Comparison of ENCODE assay signal across 8 cellular contexts in genomic region chr1:111507411-111508201, GRCh38. TPM values are rescaled to one million over a fixed set of nuclear protein-coding genes. Genes with fewer than 3 reads are reported as not detected.
A peak's percentile ranks its signal among the peaks of the same experiment; 100 is the strongest.
DNase-seq lines count a peak whose midpoint lies in the region; ATAC-seq, FAIRE-seq and TF ChIP-seq lines count a peak whose summit lies in the region.

No MANE protein-coding gene starts in this region.

- TF ChIP-seq POLR2A in Peyer's patch (IDR thresholded peaks at IDR 0.05), result no peak

- H3K27me3 ChIP-seq in Peyer's patch, result no peaks in the 10 kb centered on the region
- H3K27me3 ChIP-seq in pancreas, result no peaks in the 10 kb centered on the region

- no peaks in the 10 kb centered on the region for H3K9me3 ChIP-seq in Peyer's patch
- no peaks in the 10 kb centered on the region for H3K9me3 ChIP-seq in pancreas

- H3K4me3 ChIP-seq in Peyer's patch, result peak overlapping the region; percentile 28 to 48 (median 38)
- H3K4me3 ChIP-seq in pancreas, result peak overlapping the region in 2 of 4 donors; percentile 19 to 36

- FAIRE-seq in pancreas (lab: Jason Lieb, UNC), result no peak

- DNase-seq in AG08395 (ENCODE audit: low spot score), result peak; percentile 63
- DNase-seq in Peyer's patch, result peak; percentile 80 to 93 (median 86)
- DNase-seq in activated effector memory CD4-positive, alpha-beta T cell treated with Interleukin-2 at 50 U/mL for 16 hours, result peak; percentile 67
- peak in 39 of 42 donors; percentile 24 to 77 (median 59) for DNase-seq in head of caudate nucleus
- peak in 4 of 6 donors; percentile 59 to 79 (median 73) for DNase-seq in pancreas
- peak; percentile 76 for DNase-seq in ureter (ENCODE audit: low spot score)

- H3K36me3 ChIP-seq in Peyer's patch, result no peaks in the 10 kb centered on the region
- no peaks in the 10 kb centered on the region for H3K36me3 ChIP-seq in pancreas

- 35 to 42% methylated on average over 14 to 15 of the region's 15 CpGs for WGBS in pancreas, 2 donors

- ATAC-seq in GM19035 (IDR thresholded peaks at IDR 0.05; ENCODE audit: unreplicated experiment) (peak; percentile 59), HG03175 (IDR thresholded peaks at IDR 0.05; ENCODE audit: unreplicated experiment) (peak; percentile 66), pancreas (peak; percentile 71 to 78 (median 74))

- H3K4me1 ChIP-seq in Peyer's patch (peaks cover 6 to 36% (median 31%) of the 10 kb centered on the region in 4 donors), pancreas (peaks cover 0 to 17% (median 0%) of the 10 kb centered on the region in 3 donors)

- intact Hi-C loops in head of caudate nucleus (cut with DNase I) (loop anchor here (2.0 to 10.0 kb wide), 2 partner anchors 147 to 247 kb away; partner anchors contain the start of gene DDX20), pancreas (cut with DNase I) (loop anchor here in 1 of 3 donors (10.0 kb wide), 1 partner anchor 257 kb away; no protein-coding TSS in a partner anchor)

- H3K27ac ChIP-seq in Peyer's patch (peak overlapping the region; percentile 95 to 97 (median 96)), pancreas (peak overlapping the region; percentile 54 to 92 (median 74))

- peak in 2 of 6 experiments; percentile 6 to 13 for TF ChIP-seq CTCF in Peyer's patch (IDR thresholded peaks at IDR 0.05)
- TF ChIP-seq CTCF in pancreas (IDR thresholded peaks at IDR 0.05), result no peak

RNA-seq across cellular contexts. Expression of gene ADORA3, which starts 4.2 kb away (rescaled TPM):
- 10 to 100 TPM in 1 of 4 donors, 1 to 10 TPM in 2, not detected in 1; 2.3 to 14.9 (median 4.7) TPM for total RNA-seq in Peyer's patch
- 1 to 10 TPM in 3 of 6 donors, under 1 TPM in 3; 0.32 to 7.3 (median 1.1) TPM for total RNA-seq in pancreas
- polyA plus RNA-seq in pancreas, result 1 to 10 TPM; 1.1 to 1.2 TPM
- total RNA-seq in ureter, result 5.8 TPM

RNA-seq across cellular contexts. Expression of gene TMIGD3, which starts 4.2 kb away (rescaled TPM):
- total RNA-seq in Peyer's patch (10 to 100 TPM in 1 of 4 donors, 1 to 10 TPM in 2, not detected in 1; 2.1 to 27.2 (median 6.4) TPM), pancreas (1 to 10 TPM in 2 of 6 donors, under 1 TPM in 2, not detected in 2; 0.25 to 3.7 (median 1.2) TPM), ureter (1.2 TPM)
- polyA plus RNA-seq in pancreas, result 1 to 10 TPM in 1 of 2 donors, under 1 TPM in 1; 0.42 to 1.7 TPM

RNA-seq across cellular contexts. Expression of gene C1orf162, which starts 33.8 kb away (rescaled TPM):
- total RNA-seq in Peyer's patch (10 to 100 TPM in 1 of 4 donors, 1 to 10 TPM in 3; 3.9 to 30.5 (median 6.8) TPM), pancreas (1 to 10 TPM; 1.4 to 9.0 (median 2.0) TPM), ureter (13.2 TPM)
- polyA plus RNA-seq in pancreas, result 10 to 100 TPM in 1 of 2 donors, 1 to 10 TPM in 1; 9.0 to 14.6 TPM

RNA-seq across cellular contexts. Expression of gene ATP5PB, which starts 58.3 kb away (rescaled TPM):
- total RNA-seq in Peyer's patch (100 to 1,000 TPM in 3 of 4 donors, 10 to 100 TPM in 1; 86.6 to 271 (median 136) TPM), pancreas (100 to 1,000 TPM in 2 of 6 donors, 10 to 100 TPM in 4; 56.3 to 103 (median 89.2) TPM), ureter (265 TPM)
- 100 to 1,000 TPM in 1 of 2 donors, 10 to 100 TPM in 1; 71.5 to 138 TPM for polyA plus RNA-seq in pancreas

RNA-seq across cellular contexts. Expression of gene WDR77, which starts 58.5 kb away (rescaled TPM):
- total RNA-seq in Peyer's patch (10 to 100 TPM; 19.0 to 33.0 (median 26.4) TPM), pancreas (10 to 100 TPM in 2 of 6 donors, 1 to 10 TPM in 4; 4.8 to 13.9 (median 9.3) TPM), ureter (54.6 TPM)
- 10 to 100 TPM; 10.6 to 15.2 TPM for polyA plus RNA-seq in pancreas
